22 cellular contexts compared by ENCODE assay signal in the genomic region with DNA sequence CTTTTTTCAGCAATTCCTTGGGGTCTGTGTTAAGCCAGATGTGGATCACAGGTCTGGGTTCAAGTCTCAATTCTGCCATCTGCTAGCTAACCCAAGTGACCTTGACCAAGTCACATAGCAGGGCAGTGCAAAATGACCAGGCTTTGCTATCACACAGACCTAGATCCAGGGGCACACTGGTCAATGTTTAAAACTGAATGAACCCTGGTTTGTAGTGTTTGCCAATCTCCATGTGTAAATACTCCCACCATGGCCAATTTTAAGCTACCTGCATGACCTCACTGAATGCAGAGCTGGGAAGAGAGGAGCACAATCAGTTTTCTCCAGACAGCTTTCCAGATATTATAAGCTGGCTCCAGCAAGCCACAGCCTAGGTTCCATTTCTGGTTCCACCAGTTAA.
"Had no signal": no experiment of that assay in that cellular context is flagged by ENCODE, and none has a peak within 500 bp of the region (broad histone marks: within the 10 kb centered on the region; RNA-seq: fewer than 3 reads in every experiment).

No MANE protein-coding gene starts in this region.

- H3K27me3 Mint-ChIP-seq: IgD-negative memory B cell, T-cell had no signal

- DNase-seq: Kasumi-1; MM.1S; NCI-H1092 treated with DMSO at 0.1 percent for 48 hours; NCI-H1436; NCI-H1694 treated with DMSO at 0.1 percent for 48 hours; NCI-H1930; NCI-H2081; NCI-H2107; NCI-H2227 treated with DMSO at 0.1 percent for 48 hours; NCI-H524; NCI-H526 treated with DMSO at 0.1 percent for 48 hours; NK-92 treated with Interleukin-12 subunit alpha and Interleukin-12 subunit beta, amount 100 ng/mL, for 24 hours; PC-3; SHP77; SK-N-SH; SW 1271; T-cell had no signal

- H3K4me3 Mint-ChIP-seq: IgD-negative memory B cell, T-cell had no signal

- H3K36me3 Mint-ChIP-seq: IgD-negative memory B cell, T-cell had no signal

- H3K27ac Mint-ChIP-seq: IgD-negative memory B cell, T-cell had no signal

- ATAC-seq: K562, Panc1, PC-3, T-cell had no signal

- H3K4me3 ChIP-seq: K562 had no signal

- H3K9ac ChIP-seq: KMS-11, SK-N-SH had no signal

- H3K9me3 Mint-ChIP-seq: IgD-negative memory B cell had no signal

- H3K27ac ChIP-seq: KMS-11, RWPE1 had no signal

- H3K4me1 Mint-ChIP-seq: IgD-negative memory B cell, T-cell had no signal

- H3K9me3 ChIP-seq: SK-N-SH had no signal
